In the genomic region with DNA sequence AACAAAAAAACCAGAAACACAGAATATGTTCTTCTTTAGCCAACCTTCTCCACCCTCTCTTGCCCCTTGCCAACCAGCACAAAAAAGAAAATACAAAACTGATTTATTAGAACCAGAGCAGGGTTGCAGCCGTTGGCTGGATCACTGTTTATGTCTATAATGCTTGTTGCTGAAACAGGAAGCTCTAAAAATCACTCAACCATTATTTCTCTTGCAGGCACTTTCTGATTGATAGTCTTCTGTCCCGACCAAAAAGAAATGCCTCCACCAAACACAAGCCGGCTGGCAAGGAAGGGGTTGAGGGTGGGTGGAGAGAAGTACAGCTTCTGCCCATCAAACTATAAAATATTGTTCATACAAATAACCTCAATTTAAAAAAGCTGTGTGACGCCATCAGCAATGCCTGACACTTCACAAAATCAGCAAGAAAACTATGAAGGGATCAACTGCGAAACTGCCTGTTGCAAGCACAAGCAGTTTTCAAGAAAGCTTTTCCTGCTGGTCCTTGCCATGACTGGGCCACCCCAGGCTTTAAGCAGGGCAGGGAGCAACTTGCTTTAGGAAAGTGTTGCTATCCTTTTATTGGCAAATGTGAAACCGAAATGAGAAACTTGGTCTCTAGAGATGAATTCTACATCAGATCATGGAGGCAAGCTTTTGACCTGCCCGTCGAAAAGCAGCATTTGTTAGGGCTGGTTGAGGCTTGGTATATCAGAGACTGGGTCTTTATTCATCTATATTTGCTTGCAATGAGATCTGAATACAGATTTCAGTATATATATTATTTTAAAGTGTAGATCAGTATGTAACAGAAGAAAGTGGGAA, we compare ENCODE assay signal across 2 cellular contexts.
TF ChIP-seq lines count a peak whose summit lies in the region.

No MANE protein-coding gene starts in this region.

TF ChIP-seq in SK-N-SH, 30 proteins besides CTCF, POLR2A, EP300 and RAD21 (continued from another document):
- TF ChIP-seq, protein P1, sequence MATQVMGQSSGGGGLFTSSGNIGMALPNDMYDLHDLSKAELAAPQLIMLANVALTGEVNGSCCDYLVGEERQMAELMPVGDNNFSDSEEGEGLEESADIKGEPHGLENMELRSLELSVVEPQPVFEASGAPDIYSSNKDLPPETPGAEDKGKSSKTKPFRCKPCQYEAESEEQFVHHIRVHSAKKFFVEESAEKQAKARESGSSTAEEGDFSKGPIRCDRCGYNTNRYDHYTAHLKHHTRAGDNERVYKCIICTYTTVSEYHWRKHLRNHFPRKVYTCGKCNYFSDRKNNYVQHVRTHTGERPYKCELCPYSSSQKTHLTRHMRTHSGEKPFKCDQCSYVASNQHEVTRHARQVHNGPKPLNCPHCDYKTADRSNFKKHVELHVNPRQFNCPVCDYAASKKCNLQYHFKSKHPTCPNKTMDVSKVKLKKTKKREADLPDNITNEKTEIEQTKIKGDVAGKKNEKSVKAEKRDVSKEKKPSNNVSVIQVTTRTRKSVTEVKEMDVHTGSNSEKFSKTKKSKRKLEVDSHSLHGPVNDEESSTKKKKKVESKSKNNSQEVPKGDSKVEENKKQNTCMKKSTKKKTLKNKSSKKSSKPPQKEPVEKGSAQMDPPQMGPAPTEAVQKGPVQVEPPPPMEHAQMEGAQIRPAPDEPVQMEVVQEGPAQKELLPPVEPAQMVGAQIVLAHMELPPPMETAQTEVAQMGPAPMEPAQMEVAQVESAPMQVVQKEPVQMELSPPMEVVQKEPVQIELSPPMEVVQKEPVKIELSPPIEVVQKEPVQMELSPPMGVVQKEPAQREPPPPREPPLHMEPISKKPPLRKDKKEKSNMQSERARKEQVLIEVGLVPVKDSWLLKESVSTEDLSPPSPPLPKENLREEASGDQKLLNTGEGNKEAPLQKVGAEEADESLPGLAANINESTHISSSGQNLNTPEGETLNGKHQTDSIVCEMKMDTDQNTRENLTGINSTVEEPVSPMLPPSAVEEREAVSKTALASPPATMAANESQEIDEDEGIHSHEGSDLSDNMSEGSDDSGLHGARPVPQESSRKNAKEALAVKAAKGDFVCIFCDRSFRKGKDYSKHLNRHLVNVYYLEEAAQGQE (IDR thresholded peaks at IDR 0.05; ENCODE audit: low read depth, low read length), result no peak
- TF ChIP-seq FOXM1 (IDR thresholded peaks at IDR 0.05; ENCODE audit: low read depth) (no peak), GABPA (IDR thresholded peaks at IDR 0.05; ENCODE audit: low read depth) (no peak), RXRA (IDR thresholded peaks at IDR 0.05; ENCODE audit: borderline replicate concordance, low read depth) (no peak), GATA2 (CRISPR knock-in tag; IDR thresholded peaks at IDR 0.05) (no peak), FOXJ3 (CRISPR knock-in tag; IDR thresholded peaks at IDR 0.05) (no peak), RFX5 (IDR thresholded peaks at IDR 0.05; ENCODE audit: low read length) (no peak), TEAD4 (IDR thresholded peaks at IDR 0.05; ENCODE audit: borderline replicate concordance, insufficient read depth) (no peak), MEF2A (IDR thresholded peaks at IDR 0.05; ENCODE audit: borderline replicate concordance, low read depth) (no peak), MXI1 (IDR thresholded peaks at IDR 0.05; ENCODE audit: low read depth, low read length) (no peak)
- TF ChIP-seq, protein P2, sequence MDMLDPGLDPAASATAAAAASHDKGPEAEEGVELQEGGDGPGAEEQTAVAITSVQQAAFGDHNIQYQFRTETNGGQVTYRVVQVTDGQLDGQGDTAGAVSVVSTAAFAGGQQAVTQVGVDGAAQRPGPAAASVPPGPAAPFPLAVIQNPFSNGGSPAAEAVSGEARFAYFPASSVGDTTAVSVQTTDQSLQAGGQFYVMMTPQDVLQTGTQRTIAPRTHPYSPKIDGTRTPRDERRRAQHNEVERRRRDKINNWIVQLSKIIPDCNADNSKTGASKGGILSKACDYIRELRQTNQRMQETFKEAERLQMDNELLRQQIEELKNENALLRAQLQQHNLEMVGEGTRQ (IDR thresholded peaks at IDR 0.05; ENCODE audit: borderline replicate concordance, low read depth, low read length), result no peak
- TF ChIP-seq, protein P3, sequence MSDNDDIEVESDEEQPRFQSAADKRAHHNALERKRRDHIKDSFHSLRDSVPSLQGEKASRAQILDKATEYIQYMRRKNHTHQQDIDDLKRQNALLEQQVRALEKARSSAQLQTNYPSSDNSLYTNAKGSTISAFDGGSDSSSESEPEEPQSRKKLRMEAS (IDR thresholded peaks at IDR 0.05; ENCODE audit: low read depth), result no peak
- TF ChIP-seq, protein P4, sequence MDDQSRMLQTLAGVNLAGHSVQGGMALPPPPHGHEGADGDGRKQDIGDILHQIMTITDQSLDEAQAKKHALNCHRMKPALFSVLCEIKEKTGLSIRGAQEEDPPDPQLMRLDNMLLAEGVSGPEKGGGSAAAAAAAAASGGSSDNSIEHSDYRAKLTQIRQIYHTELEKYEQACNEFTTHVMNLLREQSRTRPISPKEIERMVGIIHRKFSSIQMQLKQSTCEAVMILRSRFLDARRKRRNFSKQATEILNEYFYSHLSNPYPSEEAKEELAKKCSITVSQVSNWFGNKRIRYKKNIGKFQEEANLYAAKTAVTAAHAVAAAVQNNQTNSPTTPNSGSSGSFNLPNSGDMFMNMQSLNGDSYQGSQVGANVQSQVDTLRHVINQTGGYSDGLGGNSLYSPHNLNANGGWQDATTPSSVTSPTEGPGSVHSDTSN (IDR thresholded peaks at IDR 0.05), result no peak

TF ChIP-seq in SK-N-SH treated with all-trans-retinoic acid at 6 μM for 48 hours, 23 proteins besides CTCF, POLR2A, EP300 and RAD21 (continued from another document):
- TF ChIP-seq, protein P5, sequence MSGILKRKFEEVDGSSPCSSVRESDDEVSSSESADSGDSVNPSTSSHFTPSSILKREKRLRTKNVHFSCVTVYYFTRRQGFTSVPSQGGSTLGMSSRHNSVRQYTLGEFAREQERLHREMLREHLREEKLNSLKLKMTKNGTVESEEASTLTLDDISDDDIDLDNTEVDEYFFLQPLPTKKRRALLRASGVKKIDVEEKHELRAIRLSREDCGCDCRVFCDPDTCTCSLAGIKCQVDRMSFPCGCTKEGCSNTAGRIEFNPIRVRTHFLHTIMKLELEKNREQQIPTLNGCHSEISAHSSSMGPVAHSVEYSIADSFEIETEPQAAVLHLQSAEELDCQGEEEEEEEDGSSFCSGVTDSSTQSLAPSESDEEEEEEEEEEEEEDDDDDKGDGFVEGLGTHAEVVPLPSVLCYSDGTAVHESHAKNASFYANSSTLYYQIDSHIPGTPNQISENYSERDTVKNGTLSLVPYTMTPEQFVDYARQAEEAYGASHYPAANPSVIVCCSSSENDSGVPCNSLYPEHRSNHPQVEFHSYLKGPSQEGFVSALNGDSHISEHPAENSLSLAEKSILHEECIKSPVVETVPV (CRISPR knock-in tag; IDR thresholded peaks at IDR 0.05), result no peak
- no peak for TF ChIP-seq ZNF565 (CRISPR knock-in tag; conservative IDR thresholded peaks at IDR 0.05; ENCODE audit: low read depth)
